ENCODE assay signal across 12 cellular contexts in genomic region chr12:19833775-19834501, GRCh38.
DNase-seq lines count a peak whose midpoint lies in the region; ATAC-seq, FAIRE-seq and TF ChIP-seq lines count a peak whose summit lies in the region.
"Had no signal": no experiment of that assay in that cellular context is flagged by ENCODE, and none has a peak within 500 bp of the region (broad histone marks: within the 10 kb centered on the region; RNA-seq: fewer than 3 reads in every experiment).

No MANE protein-coding gene starts in this region.

- peak; percentile 16 to 35 for DNase-seq in activated CD4-positive, alpha-beta T cell treated with anti-CD3 and anti-CD28 coated beads, Interleukin-2, amount 50 U/mL, for 48 hours
- DNase-seq in activated CD4-positive, alpha-beta T cell treated with anti-CD3 and anti-CD28 coated beads for 1 hour = no peak
- DNase-seq in M059J (ENCODE audit: low read depth) (peak; percentile 80), bronchial epithelial cell (ENCODE audit: low read depth) (peak; percentile 6), NCI-H526 treated with DMSO at 0.1 percent for 48 hours (lab: John Stamatoyannopoulos, UW) (no peak), GM19240 (ENCODE audit: insufficient read length, low spot score) (no peak)
- peak; percentile 42 for DNase-seq in stimulated activated CD4-positive, alpha-beta T cell treated with anti-CD3 and anti-CD28 coated beads, Interleukin-4, amount 100 ng/mL, for 24 hours
- DNase-seq: activated CD4-positive, CD25-positive, alpha-beta regulatory T cell treated with anti-CD3 and anti-CD28 coated beads, Interleukin-2, amount 50 U/mL, for 72 hours; GDM1; heart right ventricle; NCI-H2081 had no signal

- H3K36me3 ChIP-seq in bronchial epithelial cell (ENCODE audit: control insufficient read depth, insufficient read depth, low read length) = no peaks in the 10 kb centered on the region
- H3K36me3 ChIP-seq: heart right ventricle had no signal

- no peaks in the 10 kb centered on the region for H3K27me3 ChIP-seq in bronchial epithelial cell (ENCODE audit: control insufficient read depth, insufficient read depth, low read length)
- H3K27me3 ChIP-seq: heart right ventricle had no signal

- no peak for TF ChIP-seq CTCF in bronchial epithelial cell (IDR thresholded peaks at IDR 0.05; ENCODE audit: insufficient read depth, low read length, severe bottlenecking)

- no peak overlapping the region for H3K4me3 ChIP-seq in bronchial epithelial cell (ENCODE audit: low read depth, low read length)
- H3K4me3 ChIP-seq: heart right ventricle had no signal

- peak; percentile 23 for FAIRE-seq in bronchial epithelial cell (lab: Jason Lieb, UNC)

- no peak for ATAC-seq in GM21423 (IDR thresholded peaks at IDR 0.05; ENCODE audit: unreplicated experiment)

Comparison
In these comparisons a context has a peak if more than half of its experiments do, and no peak if none do; other contexts are left out.
1. DNase-seq: peak in activated CD4-positive, alpha-beta T cell treated with anti-CD3 and anti-CD28 coated beads, Interleukin-2, amount 50 U/mL, for 48 hours (2 of 2), M059J (single experiment), bronchial epithelial cell (single experiment) and stimulated activated CD4-positive, alpha-beta T cell treated with anti-CD3 and anti-CD28 coated beads, Interleukin-4, amount 100 ng/mL, for 24 hours (single experiment); none in activated CD4-positive, alpha-beta T cell treated with anti-CD3 and anti-CD28 coated beads for 1 hour (single experiment), NCI-H526 treated with DMSO at 0.1 percent for 48 hours (single experiment) and GM19240 (single experiment).